ENCODE assay signal across 11 cellular contexts in the genomic region with DNA sequence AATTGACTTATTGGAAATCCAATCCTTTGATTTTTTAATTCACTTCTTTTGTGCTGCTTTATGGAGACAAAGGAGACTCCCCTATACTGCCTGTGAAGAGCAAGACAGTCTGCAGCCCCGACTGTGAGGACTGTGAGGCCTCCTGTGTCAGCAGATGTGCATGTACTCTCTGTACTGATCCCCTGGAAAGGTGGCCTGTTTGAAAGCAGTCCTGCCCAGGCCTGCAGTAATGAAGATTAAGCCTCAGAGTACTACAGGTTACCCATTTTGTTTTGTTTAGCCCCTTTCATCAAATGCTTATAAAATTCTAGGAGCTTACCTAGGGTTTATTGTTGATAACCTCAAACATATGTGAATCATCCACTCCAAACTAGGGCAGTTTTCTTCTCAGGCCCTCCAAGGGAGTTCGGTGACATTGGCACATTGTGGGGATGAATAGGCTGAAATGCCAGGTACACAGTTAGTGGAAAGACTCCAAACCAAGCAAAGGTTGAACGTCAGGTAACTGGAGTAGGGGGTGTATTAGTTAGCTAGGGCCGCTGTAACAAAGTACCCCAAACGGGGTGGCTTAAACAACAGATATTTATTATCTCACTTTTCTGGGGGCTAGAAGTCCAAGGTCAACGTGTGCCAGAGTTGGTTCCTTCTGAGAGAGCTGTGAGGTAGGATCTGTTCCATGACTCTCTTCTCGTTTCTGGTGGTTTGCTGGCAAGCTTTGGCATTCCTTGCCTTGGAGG.
DNase-seq lines count a peak whose midpoint lies in the region; ATAC-seq and TF ChIP-seq lines count a peak whose summit lies in the region.
"Had no signal": no experiment of that assay in that cellular context is flagged by ENCODE, and none has a peak within 500 bp of the region (broad histone marks: within the 10 kb centered on the region; RNA-seq: fewer than 3 reads in every experiment).

No MANE protein-coding gene starts in this region.

- intact Hi-C loops in uterus (cut with DNase I; ENCODE audit: low total_unique reads): no loop called here

- no peaks in the 10 kb centered on the region for H3K36me3 ChIP-seq in ectodermal cell (ENCODE audit: control insufficient read depth, insufficient read depth, low read length)
- peaks cover 6 to 11% of the 10 kb centered on the region in 2 donors for H3K36me3 ChIP-seq in muscle layer of duodenum (ENCODE audit: control insufficient read depth in 1 of 2, insufficient read depth in 2 of 2, low read length in 2 of 2)
- no peaks in the 10 kb centered on the region for H3K36me3 ChIP-seq in uterus

- no peak for TF ChIP-seq POLR2A in uterus (IDR thresholded peaks at IDR 0.05)

- peak overlapping the region; percentile 56 for H3K27ac ChIP-seq in ectodermal cell (ENCODE audit: insufficient read depth, low read depth, low read length, poor library complexity, severe bottlenecking)
- H3K27ac ChIP-seq in muscle layer of duodenum (ENCODE audit: low read length): peak overlapping the region; percentile 92
- peak overlapping the region; percentile 80 to 84 for H3K27ac ChIP-seq in uterus

- H3K36me3 Mint-ChIP-seq in activated T-cell treated with anti-CD3 and anti-CD28 coated beads, Interleukin-2, amount 50 U/mL, for 72 hours (ENCODE audit: insufficient read depth in 2 of 2): peaks cover 37 to 50% of the 10 kb centered on the region in 2 donors

- H3K27me3 ChIP-seq in ectodermal cell (ENCODE audit: control insufficient read depth, insufficient read depth, low read length, poor library complexity, severe bottlenecking) (no peaks in the 10 kb centered on the region), muscle layer of duodenum (ENCODE audit: low read depth, low read length) (no peaks in the 10 kb centered on the region), uterus (no peaks in the 10 kb centered on the region)

- no peak overlapping the region for H3K4me3 Mint-ChIP-seq in activated T-cell treated with anti-CD3 and anti-CD28 coated beads, Interleukin-2, amount 50 U/mL, for 72 hours
- H3K4me3 Mint-ChIP-seq: T-helper 2 cell treated with Interferon-gamma antibody and Interleukin-4, amounts not matched to agents 5 μg/mL and 100 μg/mL, for 36 hours had no signal

- peak overlapping the region; percentile 44 for H3K27ac Mint-ChIP-seq in activated T-cell treated with anti-CD3 and anti-CD28 coated beads, Interleukin-2, amount 50 U/mL, for 72 hours
- H3K27ac Mint-ChIP-seq: T-helper 2 cell treated with Interferon-gamma antibody and Interleukin-4, amounts not matched to agents 5 μg/mL and 100 μg/mL, for 36 hours had no signal

- peaks cover 5 to 7% of the 10 kb centered on the region in 2 donors for H3K9me3 Mint-ChIP-seq in activated T-cell treated with anti-CD3 and anti-CD28 coated beads, Interleukin-2, amount 50 U/mL, for 72 hours

- peaks cover 40% of the 10 kb centered on the region for H3K4me1 Mint-ChIP-seq in activated T-cell treated with anti-CD3 and anti-CD28 coated beads, Interleukin-2, amount 50 U/mL, for 72 hours (ENCODE audit: low read depth)

- H3K4me3 ChIP-seq in ectodermal cell (ENCODE audit: insufficient read depth, low read depth, low read length) (no peak overlapping the region), muscle layer of duodenum (ENCODE audit: low read depth in 1 of 2, low read length in 2 of 2) (peak overlapping the region in 1 of 2 donors; percentile 4), uterus (no peak overlapping the region)

- H3K9me3 ChIP-seq in ectodermal cell (ENCODE audit: control insufficient read depth, low read length): no peaks in the 10 kb centered on the region
- H3K9me3 ChIP-seq in muscle layer of duodenum (ENCODE audit: control insufficient read depth in 1 of 2, low read length in 2 of 2): peaks cover 4% of the 10 kb centered on the region in 2 donors
- H3K9me3 ChIP-seq in uterus: no peaks in the 10 kb centered on the region

- no peak for DNase-seq in activated T-cell treated with anti-CD3 and anti-CD28 coated beads, Interleukin-2, amount 50 U/mL, for 72 hours
- DNase-seq in activated T-cell treated with anti-CD3 and anti-CD28 coated beads, Interleukin-2, amount 50 U/mL, for 48 hours: no peak
- DNase-seq in uterus: no peak
- DNase-seq in mucosa of gallbladder (ENCODE audit: low spot score): no peak
- DNase-seq in SKM-1 (lab: John Stamatoyannopoulos, UW; ENCODE audit: unreplicated experiment): no peak
- DNase-seq in NK-92 treated with Interleukin-12 subunit alpha and Interleukin-12 subunit beta, amount 100 ng/mL, for 24 hours (lab: John Stamatoyannopoulos, UW): no peak
- DNase-seq: effector CD8-positive, alpha-beta T cell; NCI-H510A had no signal

- no peak for ATAC-seq in activated T-cell treated with anti-CD3 and anti-CD28 coated beads, Interleukin-2, amount 50 U/mL, for 72 hours (replicated peaks in 1 of 2)

- H3K4me1 ChIP-seq in ectodermal cell (ENCODE audit: control insufficient read depth, insufficient read depth, low read length) (peaks cover 20% of the 10 kb centered on the region), muscle layer of duodenum (ENCODE audit: control insufficient read depth in 1 of 2, insufficient read depth in 2 of 2, low read length in 2 of 2) (peaks cover 27 to 32% of the 10 kb centered on the region in 2 donors), uterus (peaks cover 0 to 5% of the 10 kb centered on the region in 2 donors)

- H3K27me3 Mint-ChIP-seq in activated T-cell treated with anti-CD3 and anti-CD28 coated beads, Interleukin-2, amount 50 U/mL, for 72 hours (ENCODE audit: low read depth): no peaks in the 10 kb centered on the region

- 90 to 91% methylated on average over 7 of the region's 7 CpGs for WGBS in ectodermal cell, 2 experiments

- no peak for TF ChIP-seq CTCF in uterus (IDR thresholded peaks at IDR 0.05)
